24 cellular contexts compared by ENCODE assay signal in the genomic region with DNA sequence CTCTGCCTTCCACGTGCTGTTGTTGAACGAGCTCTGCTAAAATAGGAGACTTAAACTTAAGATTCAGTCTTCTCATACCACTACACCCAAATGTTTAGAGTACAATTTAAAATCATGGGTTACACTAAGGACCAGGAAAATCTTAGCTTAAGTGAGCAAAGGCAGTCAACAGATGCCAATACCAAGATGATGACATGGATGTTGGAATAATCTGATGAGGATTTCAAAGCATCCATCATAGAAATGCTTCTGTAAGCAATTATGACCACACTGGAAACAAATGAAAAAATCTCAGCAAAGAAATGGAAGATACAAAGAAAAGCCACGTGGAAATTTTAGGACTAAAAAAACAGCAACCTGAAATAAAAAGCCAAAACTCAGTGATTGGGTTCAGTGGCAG.
"Had no signal": no experiment of that assay in that cellular context is flagged by ENCODE, and none has a peak within 500 bp of the region (broad histone marks: within the 10 kb centered on the region; RNA-seq: fewer than 3 reads in every experiment).

No MANE protein-coding gene starts in this region.

- H2AFZ ChIP-seq: hepatocyte had no signal

- H3K9me3 ChIP-seq: stomach, transverse colon had no signal

- FAIRE-seq: TTC549, urothelium cell line had no signal

- H3K4me3 ChIP-seq: coronary artery, hepatocyte, smooth muscle cell, stomach, transverse colon had no signal

- H3K27ac Mint-ChIP-seq: activated naive CD8-positive, alpha-beta T cell treated with anti-CD3 and anti-CD28 coated beads, Interleukin-2, amount 10 ng/mL, durations not matched to agents 7 days and 5 days; nephron progenitor cell; stimulated activated memory B cell treated with anti-CD40 and anti-IgM and Interleukin-4, amounts not matched to agents 10 μg/mL and 1 μg/mL and 100 μg/mL, for 72 hours had no signal

- H3K4me2 ChIP-seq: hepatocyte, smooth muscle cell had no signal

- ATAC-seq: left ventricle myocardium superior; sciatic nerve; stimulated activated memory B cell treated with anti-CD40 and anti-IgM and Interleukin-4, amounts not matched to agents 10 μg/mL and 1 μg/mL and 100 μg/mL, for 72 hours had no signal

- H3K27me3 Mint-ChIP-seq: activated naive CD8-positive, alpha-beta T cell treated with anti-CD3 and anti-CD28 coated beads, Interleukin-2, amount 10 ng/mL, durations not matched to agents 7 days and 5 days; stimulated activated memory B cell treated with anti-CD40 and anti-IgM and Interleukin-4, amounts not matched to agents 10 μg/mL and 1 μg/mL and 100 μg/mL, for 72 hours had no signal

- H3K4me1 Mint-ChIP-seq: activated naive CD8-positive, alpha-beta T cell treated with anti-CD3 and anti-CD28 coated beads, Interleukin-2, amount 10 ng/mL, durations not matched to agents 7 days and 5 days had no signal

- H3K4me3 Mint-ChIP-seq: activated naive CD8-positive, alpha-beta T cell treated with anti-CD3 and anti-CD28 coated beads, Interleukin-2, amount 10 ng/mL, durations not matched to agents 7 days and 5 days; nephron progenitor cell; stimulated activated memory B cell treated with anti-CD40 and anti-IgM and Interleukin-4, amounts not matched to agents 10 μg/mL and 1 μg/mL and 100 μg/mL, for 72 hours had no signal

- H3K27ac ChIP-seq: coronary artery, epithelial cell of prostate, hepatocyte, stomach, transverse colon, WERI-Rb-1 had no signal

- H3K27me3 ChIP-seq: hepatocyte, stomach, transverse colon had no signal

- H3K9me3 Mint-ChIP-seq: activated naive CD8-positive, alpha-beta T cell treated with anti-CD3 and anti-CD28 coated beads, Interleukin-2, amount 10 ng/mL, durations not matched to agents 7 days and 5 days; nephron progenitor cell; stimulated activated memory B cell treated with anti-CD40 and anti-IgM and Interleukin-4, amounts not matched to agents 10 μg/mL and 1 μg/mL and 100 μg/mL, for 72 hours had no signal

- H3K36me3 ChIP-seq: transverse colon had no signal

- DNase-seq: activated CD4-positive, CD25-positive, alpha-beta regulatory T cell treated with anti-CD3 and anti-CD28 coated beads, Interleukin-2, amount 50 U/mL, for 72 hours; activated CD8-positive, alpha-beta memory T cell treated with anti-CD3 and anti-CD28 coated beads for 24 hours; activated CD8-positive, alpha-beta memory T cell treated with anti-CD3 and anti-CD28 coated beads, Interleukin-2, amount 50 U/mL, for 48 hours; activated naive CD4-positive, alpha-beta T cell treated with Interleukin-2 at 50 U/mL for 16 hours; activated naive CD8-positive, alpha-beta T cell treated with anti-CD3 and anti-CD28 coated beads, Interleukin-2, amount 10 ng/mL, durations not matched to agents 7 days and 5 days; activated T-cell treated with anti-CD3 and anti-CD28 coated beads, Interleukin-2, amount 50 U/mL, for 48 hours; amygdala; cerebellar nuclear complex; foreskin melanocyte; left ventricle myocardium superior; nephron progenitor cell; stimulated activated CD4-positive, alpha-beta T cell treated with anti-CD3 and anti-CD28 coated beads, Interleukin-15, amount 100 ng/mL, for 24 hours; stomach; T-helper 1 cell; transverse colon; WERI-Rb-1 had no signal
